ENCODE assay signal across 12 cellular contexts in genomic region chr10:5595591-5596590, GRCh38.
DNase-seq lines count a peak whose midpoint lies in the region; ATAC-seq and TF ChIP-seq lines count a peak whose summit lies in the region.
"Had no signal": no experiment of that assay in that cellular context is flagged by ENCODE, and none has a peak within 500 bp of the region (broad histone marks: within the 10 kb centered on the region; RNA-seq: fewer than 3 reads in every experiment).

No MANE protein-coding gene starts in this region.

- peak overlapping the region; percentile 49 for H3K4me3 ChIP-seq in AG04449 (ENCODE audit: low read depth, low read length)
- H3K4me3 ChIP-seq in HFF-Myc (replicated peaks; ENCODE audit: low read depth, low read length) = peak overlapping the region; percentile 36
- H3K4me3 ChIP-seq: heart right ventricle had no signal

- ATAC-seq in HG02763 (IDR thresholded peaks at IDR 0.05; ENCODE audit: unreplicated experiment) (no peak), HG02678 (IDR thresholded peaks at IDR 0.05; ENCODE audit: unreplicated experiment) (no peak)

- TF ChIP-seq CTCF in AG04449 (IDR thresholded peaks at IDR 0.05; ENCODE audit: insufficient read depth, low read length, missing control alignments) = no peak
- TF ChIP-seq CTCF in HFF-Myc (IDR thresholded peaks at IDR 0.05; ENCODE audit: low read depth, low read length, missing control alignments) = no peak

- CTCF ChIA-PET in AG04449 (lab: Yijun Ruan, JAX) = interaction anchor here (1.2 to 6.7 kb wide), 6 partner anchors 11 to 154 kb away, joined by 3 to 40 read pairs (median 18); no protein-coding TSS in a partner anchor

- POLR2A ChIA-PET in AG04449 (lab: Yijun Ruan, JAX) = interaction anchor here (0.6 to 3.6 kb wide), 12 partner anchors 9 to 149 kb away, joined by 3 to 21 read pairs (median 5); no protein-coding TSS in a partner anchor

- peak; percentile 73 for DNase-seq in AG04449 (ENCODE audit: low read depth, low spot score)
- peak; percentile 75 for DNase-seq in HFF-Myc (ENCODE audit: extremely low read depth, low read depth)
- DNase-seq in amniotic epithelial cell (ENCODE audit: low read depth) = peak; percentile 97
- DNase-seq in islet precursor cell = peak; percentile 96
- no peak for DNase-seq in activated CD8-positive, alpha-beta memory T cell treated with anti-CD3 and anti-CD28 coated beads, Interleukin-2, amount 50 U/mL, for 48 hours
- no peak for DNase-seq in NCI-H1417 (lab: John Stamatoyannopoulos, UW)
- DNase-seq: heart right ventricle; NCI-H187; stimulated activated naive B cell treated with anti-CD40 and anti-IgM and Interleukin-4, amounts not matched to agents 10 μg/mL and 1 μg/mL and 100 μg/mL, for 72 hours; T-helper 1 cell had no signal

Comparison
In these comparisons a context has a peak if more than half of its experiments do, and no peak if none do; other contexts are left out.
1. DNase-seq: peak in AG04449 (single experiment), HFF-Myc (single experiment), amniotic epithelial cell (single experiment) and islet precursor cell (single experiment); none in activated CD8-positive, alpha-beta memory T cell treated with anti-CD3 and anti-CD28 coated beads, Interleukin-2, amount 50 U/mL, for 48 hours (single experiment) and NCI-H1417 (0 of 3).